8 cellular contexts compared by ENCODE assay signal in the genomic region with DNA sequence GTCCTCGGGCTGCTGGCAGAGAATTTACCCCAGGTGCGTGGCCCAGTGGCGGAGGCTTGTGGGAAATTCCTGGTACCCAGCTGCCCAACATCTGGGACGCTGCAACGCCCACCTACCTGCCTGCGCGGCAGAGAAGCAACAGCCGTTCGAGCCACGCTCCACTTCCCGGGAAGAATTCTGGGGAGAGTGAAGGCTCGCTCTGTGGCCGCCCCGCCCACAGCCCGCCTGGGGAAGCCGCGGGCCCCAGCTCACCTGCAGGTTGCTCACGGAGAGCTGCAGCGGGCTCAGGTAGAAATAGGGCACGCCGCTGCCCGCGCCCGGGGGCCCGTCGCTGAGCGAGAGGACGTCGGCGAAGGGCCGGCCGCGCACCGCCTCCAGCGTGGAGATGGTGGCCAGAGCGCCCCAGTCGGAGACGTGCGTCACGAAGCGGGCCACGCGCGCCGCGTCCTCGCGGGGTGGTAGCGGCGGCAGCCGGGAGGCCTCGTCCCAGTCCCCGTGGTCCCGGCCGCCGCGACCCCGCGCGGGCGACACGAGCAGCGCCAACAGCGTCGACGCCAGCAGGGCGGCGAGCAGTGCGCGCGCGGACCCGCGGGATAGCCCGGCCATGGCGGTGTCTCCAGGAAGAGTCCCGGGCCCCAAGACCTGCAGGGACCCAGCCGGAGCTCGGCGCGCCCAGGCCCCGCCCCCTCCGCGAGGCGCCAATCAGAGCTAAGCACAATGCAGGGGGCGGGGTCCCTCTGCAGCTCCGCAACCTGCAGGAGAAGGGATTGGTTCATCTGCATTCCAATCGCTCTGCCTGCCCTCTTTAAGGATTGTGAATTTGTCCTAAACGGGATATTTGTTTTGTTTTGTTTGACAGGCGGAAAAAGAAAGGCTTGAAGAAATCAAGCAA. TPM values are rescaled to one million over a fixed set of nuclear protein-coding genes. Genes with fewer than 3 reads are reported as not detected.
A peak's percentile ranks its signal among the peaks of the same experiment; 100 is the strongest.
DNase-seq lines count a peak whose midpoint lies in the region; ATAC-seq and TF ChIP-seq lines count a peak whose summit lies in the region.

TSS of gene CREG1 (minus strand) at position 627 of the 892 bp plus-strand sequence.

- peak within 1 kb of the TSS; percentile 22 for H3K27ac ChIP-seq in RWPE2 (ENCODE audit: poor library complexity, severe bottlenecking)

- no peaks in the 10 kb centered on the region for H3K9me3 ChIP-seq in RWPE2 (ENCODE audit: severe bottlenecking)

- H3K4me1 Mint-ChIP-seq in activated T-helper 2 cell treated with anti-CD3 and anti-CD28 coated beads, Interferon-gamma antibody, Interleukin-2, Interleukin-4, amounts not matched to agents 10 μg/mL and 5 μg/mL and 100 μg/mL, durations not matched to agents 14 hours and 24 hours and 36 hours (ENCODE audit: low read depth) = peaks cover 27% of the 10 kb centered on the region
- peaks cover 12 to 20% of the 10 kb centered on the region in 2 donors for H3K4me1 Mint-ChIP-seq in natural killer cell

- peaks cover 8% of the 10 kb centered on the region for H3K27me3 Mint-ChIP-seq in activated T-helper 2 cell treated with anti-CD3 and anti-CD28 coated beads, Interferon-gamma antibody, Interleukin-2, Interleukin-4, amounts not matched to agents 10 μg/mL and 5 μg/mL and 100 μg/mL, durations not matched to agents 14 hours and 24 hours and 36 hours (ENCODE audit: low read depth)
- peaks cover 0 to 9% of the 10 kb centered on the region in 2 donors for H3K27me3 Mint-ChIP-seq in natural killer cell (ENCODE audit: low read depth in 2 of 2)

- H3K36me3 ChIP-seq in RWPE2 (ENCODE audit: low read depth) = no peaks in the 10 kb centered on the region

- peak; percentile 92 for DNase-seq in EH (ENCODE audit: low read depth)
- DNase-seq in H4 (ENCODE audit: low spot score) = peak; percentile 89
- DNase-seq in LoVo (ENCODE audit: low spot score) = peak; percentile 95
- DNase-seq in RWPE2 (ENCODE audit: low spot score) = peak; percentile 92
- peak; percentile 86 for DNase-seq in activated T-helper 2 cell treated with anti-CD3 and anti-CD28 coated beads, Interferon-gamma antibody, Interleukin-2, Interleukin-4, amounts not matched to agents 10 μg/mL and 5 μg/mL and 100 μg/mL, durations not matched to agents 14 hours and 24 hours and 36 hours (ENCODE audit: low spot score)
- DNase-seq in fibroblast of mammary gland (ENCODE audit: low read depth) = peak; percentile 86
- DNase-seq in natural killer cell = peak; percentile 87
- peak; percentile 86 for DNase-seq in stimulated activated naive CD4-positive, alpha-beta T cell treated with Interleukin-2 at 50 U/mL for 16 hours (lab: John Stamatoyannopoulos, UW)

- peak; percentile 97 for ATAC-seq in RWPE2 (ENCODE audit: low read depth)
- peak; percentile 97 to 99 (median 97) for ATAC-seq in natural killer cell

- no peaks in the 10 kb centered on the region for H3K36me3 Mint-ChIP-seq in activated T-helper 2 cell treated with anti-CD3 and anti-CD28 coated beads, Interferon-gamma antibody, Interleukin-2, Interleukin-4, amounts not matched to agents 10 μg/mL and 5 μg/mL and 100 μg/mL, durations not matched to agents 14 hours and 24 hours and 36 hours (ENCODE audit: low read depth)
- no peaks in the 10 kb centered on the region for H3K36me3 Mint-ChIP-seq in natural killer cell

- peak within 1 kb of the TSS; percentile 40 for H3K27ac Mint-ChIP-seq in activated T-helper 2 cell treated with anti-CD3 and anti-CD28 coated beads, Interferon-gamma antibody, Interleukin-2, Interleukin-4, amounts not matched to agents 10 μg/mL and 5 μg/mL and 100 μg/mL, durations not matched to agents 14 hours and 24 hours and 36 hours
- H3K27ac Mint-ChIP-seq in natural killer cell = peak within 1 kb of the TSS; percentile 43 to 70

- H3K9me3 Mint-ChIP-seq in activated T-helper 2 cell treated with anti-CD3 and anti-CD28 coated beads, Interferon-gamma antibody, Interleukin-2, Interleukin-4, amounts not matched to agents 10 μg/mL and 5 μg/mL and 100 μg/mL, durations not matched to agents 14 hours and 24 hours and 36 hours = no peaks in the 10 kb centered on the region
- no peaks in the 10 kb centered on the region for H3K9me3 Mint-ChIP-seq in natural killer cell

- H3K4me3 ChIP-seq in RWPE2 (ENCODE audit: severe bottlenecking) (peak within 1 kb of the TSS; percentile 72), fibroblast of mammary gland (ENCODE audit: control insufficient read depth, low read depth, low read length) (peak within 1 kb of the TSS; percentile 60)

- TF ChIP-seq CTCF in RWPE2 (IDR thresholded peaks at IDR 0.05; ENCODE audit: poor library complexity, severe bottlenecking) (no peak), fibroblast of mammary gland (conservative IDR thresholded peaks at IDR 0.05; ENCODE audit: control insufficient read depth, insufficient read depth, low read depth, low read length) (no peak), natural killer cell (IDR thresholded peaks at IDR 0.05) (no peak)

- intact Hi-C loops in activated T-helper 2 cell treated with anti-CD3 and anti-CD28 coated beads, Interferon-gamma antibody, Interleukin-2, Interleukin-4, amounts not matched to agents 10 μg/mL and 5 μg/mL and 100 μg/mL, durations not matched to agents 14 hours and 24 hours and 36 hours (cut with micrococcal nuclease) = loop anchor here (2.0 to 5.0 kb wide), 3 partner anchors 37 to 384 kb away; partner anchors contain the start of genes DCAF6, MPC2 and POU2F1
- intact Hi-C loops in natural killer cell (cut with micrococcal nuclease) = loop anchor here (10.0 kb wide), 1 partner anchor 649 kb away; no protein-coding TSS in a partner anchor

- peaks cover 12% of the 10 kb centered on the region for H3K4me1 ChIP-seq in RWPE2 (ENCODE audit: insufficient read depth, poor library complexity, severe bottlenecking)

- no peaks in the 10 kb centered on the region for H3K27me3 ChIP-seq in RWPE2 (ENCODE audit: insufficient read depth, poor library complexity, severe bottlenecking)

- H3K4me3 Mint-ChIP-seq in activated T-helper 2 cell treated with anti-CD3 and anti-CD28 coated beads, Interferon-gamma antibody, Interleukin-2, Interleukin-4, amounts not matched to agents 10 μg/mL and 5 μg/mL and 100 μg/mL, durations not matched to agents 14 hours and 24 hours and 36 hours (ENCODE audit: low read depth) = peak within 1 kb of the TSS; percentile 86
- peak within 1 kb of the TSS; percentile 92 for H3K4me3 Mint-ChIP-seq in natural killer cell

RNA-seq across cellular contexts. Expression of gene CREG1, which starts in this region (rescaled TPM):
- total RNA-seq in H4 (2014; rRNA removed; shearing (Covaris generic)) = 133 and 160 TPM in 2 replicates
- total RNA-seq in activated T-helper 2 cell treated with anti-CD3 and anti-CD28 coated beads, Interferon-gamma antibody, Interleukin-2, Interleukin-4, amounts not matched to agents 10 μg/mL and 5 μg/mL and 100 μg/mL, durations not matched to agents 14 hours and 24 hours and 36 hours = 13.8 and 15.6 TPM in 2 replicates
- total RNA-seq in natural killer cell = 10 to 100 TPM in 1 of 3 donors, 1 to 10 TPM in 2; 6.7 to 15.8 (median 8.9) TPM

Comparison
In these comparisons a context has a peak if more than half of its experiments do, and no peak if none do; other contexts are left out.
1. Peak in every context shown above with its lines: DNase-seq, ATAC-seq, H3K4me3 ChIP-seq and H3K27ac ChIP-seq.